10 cellular contexts compared by ENCODE assay signal in genomic region chr9:93826209-93826608, GRCh38.
DNase-seq lines count a peak whose midpoint lies in the region; ATAC-seq, FAIRE-seq and TF ChIP-seq lines count a peak whose summit lies in the region.
"Had no signal": no experiment of that assay in that cellular context is flagged by ENCODE, and none has a peak within 500 bp of the region (broad histone marks: within the 10 kb centered on the region; RNA-seq: fewer than 3 reads in every experiment).

No MANE protein-coding gene starts in this region.

- H3K79me2 ChIP-seq in DOHH2 (ENCODE audit: control insufficient read depth, low read length) (no peaks in the 10 kb centered on the region), H1 (ENCODE audit: control insufficient read depth in 1 of 2, insufficient read depth in 2 of 2, low read length in 2 of 2) (no peaks in the 10 kb centered on the region)

- no peak overlapping the region for H3K14ac ChIP-seq in H1 (ENCODE audit: insufficient read length)

- no peak overlapping the region for H3K4ac ChIP-seq in H1 (replicated peaks; ENCODE audit: insufficient read length, low read depth, low read length)

- CTCF ChIA-PET in H1 (lab: Charles Lee; ENCODE audit: partially characterized antibody), result interaction anchor here (0.9 to 6.9 kb wide), 19 partner anchors 14 to 176 kb away, joined by 3 to 105 read pairs (median 4); no protein-coding TSS in a partner anchor

- POLR2A ChIA-PET in H1 (lab: Charles Lee; ENCODE audit: partially characterized antibody), result interaction anchor here (0.6 kb wide), 1 partner anchor 71 kb away, joined by 3 read pairs; no protein-coding TSS in a partner anchor

- no peak overlapping the region for H3K56ac ChIP-seq in H1 (replicated peaks; ENCODE audit: insufficient read length, low read depth, low read length)

- no peaks in the 10 kb centered on the region for H3K4me1 ChIP-seq in DOHH2 (ENCODE audit: control insufficient read depth, low read length)
- H3K4me1 ChIP-seq in H1 (replicated peaks in 1 of 4; ENCODE audit: control insufficient read depth in 3 of 4, insufficient read depth in 4 of 4, low read length in 3 of 4), result peaks cover 4 to 15% (median 11%) of the 10 kb centered on the region in 4 experiments; a peak in 6 of 7 replicates
- H3K4me1 ChIP-seq in gastrocnemius medialis, result no peaks in the 10 kb centered on the region

- TF ChIP-seq CTCF in DOHH2 (IDR thresholded peaks at IDR 0.05; ENCODE audit: low read depth, low read length, poor library complexity, severe bottlenecking) (peak; percentile 40), H1 (IDR thresholded peaks at IDR 0.05; ENCODE audit: control extremely low read depth in 1 of 3, insufficient read depth in 1 of 3, low read depth in 1 of 3, low read length in 3 of 3) (peak in 2 of 3 experiments; percentile 86 to 96; a peak in 3 of 4 replicates), gastrocnemius medialis (IDR thresholded peaks at IDR 0.05 in 4 of 5, conservative IDR thresholded peaks at IDR 0.05 in 1 of 5) (no peak)

- H4K20me1 ChIP-seq in DOHH2 (ENCODE audit: control insufficient read depth, insufficient read depth, low read depth, low read length) (no peaks in the 10 kb centered on the region), H1 (replicated peaks in 1 of 2; ENCODE audit: control insufficient read depth in 1 of 2, insufficient read depth in 2 of 2, low read length in 2 of 2) (no peaks in the 10 kb centered on the region)

- H3K23me2 ChIP-seq in H1 (ENCODE audit: low read depth, low read length), result peaks cover 2% of the 10 kb centered on the region; the same call in 1 of the 2 replicates

- no peak overlapping the region for H2BK12ac ChIP-seq in H1 (ENCODE audit: low read depth, low read length)

- no peak overlapping the region for H4K5ac ChIP-seq in H1 (ENCODE audit: insufficient read length, low read depth, low read length)

- no peak overlapping the region for H2AK5ac ChIP-seq in H1 (ENCODE audit: low read depth, low read length)

- no peaks in the 10 kb centered on the region for H3F3A ChIP-seq in DOHH2 (ENCODE audit: control insufficient read depth, insufficient read depth)

- H2BK20ac ChIP-seq in H1 (ENCODE audit: low read length), result no peak overlapping the region

- H2BK5ac ChIP-seq in H1 (ENCODE audit: low read depth, low read length), result no peak overlapping the region

- H2BK120ac ChIP-seq in H1 (replicated peaks; ENCODE audit: low read depth, low read length), result no peak overlapping the region

- intact Hi-C loops in gastrocnemius medialis (cut with DNase I; ENCODE audit: low total_unique reads), result no loop called here

- H3K36me3 ChIP-seq in DOHH2 (ENCODE audit: control insufficient read depth, low read length) (no peaks in the 10 kb centered on the region), H1 (ENCODE audit: control insufficient read depth in 2 of 4, insufficient read depth in 4 of 4, low read length in 3 of 4) (no peaks in the 10 kb centered on the region), gastrocnemius medialis (no peaks in the 10 kb centered on the region)
- H3K36me3 ChIP-seq: tibial artery had no signal

- H3K9me3 ChIP-seq in DOHH2 (ENCODE audit: control insufficient read depth, insufficient read depth, low read length), result no peaks in the 10 kb centered on the region
- H3K9me3 ChIP-seq in H1 (ENCODE audit: insufficient read depth in 2 of 2, low read depth in 1 of 2, low read length in 1 of 2), result no peaks in the 10 kb centered on the region; a peak in 1 of 4 replicates
- H3K9me3 ChIP-seq in gastrocnemius medialis, result no peaks in the 10 kb centered on the region

- H3K27me3 ChIP-seq in DOHH2 (ENCODE audit: control insufficient read depth, low read length) (no peaks in the 10 kb centered on the region), H1 (replicated peaks in 1 of 4; ENCODE audit: control insufficient read depth in 3 of 4, extremely low read depth in 1 of 4, insufficient read depth in 3 of 4, low read length in 3 of 4) (peaks cover 0 to 9% (median 5%) of the 10 kb centered on the region in 4 experiments; a peak in 3 of 7 replicates), gastrocnemius medialis (peaks cover 0 to 20% (median 10%) of the 10 kb centered on the region in 3 donors)

- no peak overlapping the region for H2AFZ ChIP-seq in H1 (ENCODE audit: low read length)

- no peak overlapping the region for H3K4me3 ChIP-seq in DOHH2 (ENCODE audit: low read length)
- H3K4me3 ChIP-seq in H1 (ENCODE audit: extremely low read depth in 1 of 4, insufficient read depth in 2 of 4, low read depth in 3 of 4, low read length in 4 of 4), result peak overlapping the region in 1 of 4 experiments; percentile 55; a peak in 2 of 8 replicates
- H3K4me3 ChIP-seq in gastrocnemius medialis, result no peak overlapping the region
- H3K4me3 ChIP-seq: tibial artery had no signal

- no peak overlapping the region for H2BK15ac ChIP-seq in H1 (ENCODE audit: low read length)

- H3K9me2 ChIP-seq in DOHH2 (replicated peaks; ENCODE audit: control insufficient read depth, low read length), result no peaks in the 10 kb centered on the region

- H3K23ac ChIP-seq in H1 (ENCODE audit: insufficient read length), result no peak overlapping the region

- WGBS in H1 (ENCODE audit: extremely low coverage in 1 of 2, insufficient coverage in 1 of 2, insufficient read length in 1 of 2, insufficient replicate concordance in 2 of 2, low coverage in 1 of 2, low lambda C conversion rate in 2 of 2, missing lambda C conversion rate in 1 of 2), 2 experiments, result 70% methylated on average over 12 of the region's 36 CpGs; no CpG with 5 or more reads in 1 of the 2 experiments

- DNase-seq in activated CD4-positive, alpha-beta T cell treated with anti-CD3 and anti-CD28 coated beads for 48 hours, result peak; percentile 70
- DNase-seq in H1 (ENCODE audit: low read depth in 1 of 2, low spot score in 2 of 2) (peak in 1 of 2 experiments; percentile 94), NCI-H748 treated with DMSO at 0.1 percent for 48 hours (lab: John Stamatoyannopoulos, UW) (no peak), gastrocnemius medialis (no peak), NCI-H69 (lab: John Stamatoyannopoulos, UW) (no peak), DMS114 treated with DMSO at 0.1 percent for 48 hours (lab: John Stamatoyannopoulos, UW; ENCODE audit: unreplicated experiment) (no peak)
- peak; percentile 50 for DNase-seq in stimulated activated CD4-positive, alpha-beta T cell treated with anti-CD3 and anti-CD28 coated beads, Interleukin-12 subunit alpha, Interleukin-12 subunit beta, amount 100 ng/mL, for 4 hours
- DNase-seq: immature natural killer cell, tibial artery had no signal

- peak; percentile 67 to 77 for TF ChIP-seq RAD21 in H1 (IDR thresholded peaks at IDR 0.05 in 1 of 2, conservative IDR thresholded peaks at IDR 0.05 in 1 of 2; ENCODE audit: low read depth in 2 of 2, low read length in 2 of 2)

- TF ChIP-seq POLR2A in H1 (IDR thresholded peaks at IDR 0.05; ENCODE audit: control extremely low read depth in 1 of 2, low read depth in 2 of 2, low read length in 2 of 2), result no peak
- no peak for TF ChIP-seq POLR2A in gastrocnemius medialis (IDR thresholded peaks at IDR 0.05)

- no peak for FAIRE-seq in H1 (lab: Jason Lieb, UNC)

- no peak for ATAC-seq in gastrocnemius medialis

- H3K79me1 ChIP-seq in H1 (ENCODE audit: low read depth, low read length), result no peaks in the 10 kb centered on the region

- H3K18ac ChIP-seq in H1 (ENCODE audit: extremely low read depth, low read length), result no peak overlapping the region

- H4K8ac ChIP-seq in H1 (ENCODE audit: extremely low read depth, insufficient read depth, low read length), result no peak overlapping the region

- H3K4me2 ChIP-seq in DOHH2 (ENCODE audit: low read length), result no peak overlapping the region
- H3K4me2 ChIP-seq in H1 (ENCODE audit: insufficient read depth in 1 of 2, low read depth in 2 of 2, low read length in 2 of 2), result peak overlapping the region; percentile 30 to 66; a peak in 2 of 4 replicates

- H3K9ac ChIP-seq in H1 (replicated peaks in 1 of 4; ENCODE audit: extremely low read depth in 1 of 4, low read depth in 3 of 4, low read length in 3 of 4), result no peak overlapping the region

- H4K91ac ChIP-seq in H1 (replicated peaks; ENCODE audit: insufficient read length, low read length), result no peak overlapping the region

- no peak overlapping the region for H3K27ac ChIP-seq in DOHH2 (ENCODE audit: low read depth, low read length)
- no peak overlapping the region for H3K27ac ChIP-seq in H1 (ENCODE audit: low read depth, low read length)
- H3K27ac ChIP-seq in gastrocnemius medialis, result no peak overlapping the region
- H3K27ac ChIP-seq: tibial artery had no signal

- no peak for TF ChIP-seq EP300 in H1 (IDR thresholded peaks at IDR 0.05; ENCODE audit: borderline replicate concordance in 1 of 2, low read depth in 2 of 2, low read length in 2 of 2)

- in situ Hi-C loops in gastrocnemius medialis (cut with MboI; ENCODE audit: low sequenced_read_pairs in 4 of 4), result no loop called here

TF ChIP-seq in H1, 55 proteins besides CTCF, POLR2A, EP300 and RAD21 (continues in another document):
- no peak for TF ChIP-seq FOSL1 (IDR thresholded peaks at IDR 0.05; ENCODE audit: insufficient read depth, low read depth, low read length)
- TF ChIP-seq MAX (IDR thresholded peaks at IDR 0.05), result peak; percentile 94
- TF ChIP-seq YY1 (IDR thresholded peaks at IDR 0.05; ENCODE audit: low read depth, low read length), result peak; percentile 42; the same call in 1 of the 2 replicates
- peak; percentile 62; the same call in 1 of the 2 replicates for TF ChIP-seq CREB1 (IDR thresholded peaks at IDR 0.05)
- peak; percentile 100 for TF ChIP-seq KDM1A (IDR thresholded peaks at IDR 0.05; ENCODE audit: borderline replicate concordance, low read length)
- peak in 1 of 2 experiments; percentile 96; a peak in 2 of 4 replicates for TF ChIP-seq HDAC2 (IDR thresholded peaks at IDR 0.05; ENCODE audit: borderline replicate concordance in 1 of 2, low read depth in 2 of 2, low read length in 2 of 2)
- 0 out of 2 replicates have a peak, but pooled peaks have one; percentile 82 for TF ChIP-seq TCF12 (IDR thresholded peaks at IDR 0.05; ENCODE audit: low read depth, low read length)
- no peak for TF ChIP-seq ATF2 (IDR thresholded peaks at IDR 0.05; ENCODE audit: low read length)

Comparison
In these comparisons a context has a peak if more than half of its experiments do, and no peak if none do; other contexts are left out.
1. CTCF ChIP-seq: peak in DOHH2 (single experiment) and H1 (2 of 3); none in gastrocnemius medialis (0 of 5).
2. DNase-seq: peak in activated CD4-positive, alpha-beta T cell treated with anti-CD3 and anti-CD28 coated beads for 48 hours (single experiment) and stimulated activated CD4-positive, alpha-beta T cell treated with anti-CD3 and anti-CD28 coated beads, Interleukin-12 subunit alpha, Interleukin-12 subunit beta, amount 100 ng/mL, for 4 hours (single experiment); none in NCI-H748 treated with DMSO at 0.1 percent for 48 hours (single experiment), gastrocnemius medialis (0 of 2), NCI-H69 (single experiment) and DMS114 treated with DMSO at 0.1 percent for 48 hours (single experiment).